In the genomic region with DNA sequence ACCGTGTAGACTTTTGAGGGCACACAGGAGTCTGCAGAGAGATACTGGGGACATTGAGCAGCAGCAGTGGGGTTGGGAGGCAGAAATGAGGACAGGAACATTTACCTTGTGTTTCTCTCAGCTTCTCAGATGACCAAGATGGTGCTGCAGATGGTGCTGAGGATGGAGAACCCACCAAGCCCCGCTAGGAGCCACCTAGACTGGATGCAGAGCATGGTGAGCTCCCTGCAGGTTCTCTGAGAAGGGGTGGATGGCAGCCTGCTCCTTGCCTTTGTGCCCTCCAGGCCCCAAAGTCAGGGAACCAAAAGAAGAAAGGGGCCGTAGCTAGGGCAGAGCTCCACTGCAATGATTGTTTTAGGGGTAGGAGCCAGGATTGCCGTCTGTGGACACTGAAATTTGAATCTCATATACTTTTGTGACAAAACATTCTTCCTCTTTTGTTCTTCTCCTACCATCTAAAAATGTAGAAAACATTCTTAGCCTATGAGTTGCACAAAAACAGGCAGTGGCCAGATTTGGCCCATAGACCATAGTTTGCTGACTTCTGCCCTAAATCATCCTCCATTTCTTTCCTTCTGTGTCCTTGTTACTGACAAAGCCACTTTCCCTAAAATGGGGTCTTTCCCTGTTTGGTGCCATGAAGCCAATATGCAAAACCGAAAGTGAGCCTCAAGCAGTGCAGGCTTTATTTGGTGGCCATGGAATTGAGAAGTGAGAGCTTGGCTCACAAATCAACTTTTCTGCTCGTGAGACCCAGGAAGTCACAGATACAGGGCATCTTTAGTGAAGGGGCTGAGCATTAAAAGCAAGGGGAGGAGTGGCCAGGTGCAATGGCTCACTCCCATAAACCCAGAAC, we compare ENCODE assay signal across 1 cellular context.
A peak's percentile ranks its signal among the peaks of the same experiment; 100 is the strongest.
TF ChIP-seq lines count a peak whose summit lies in the region.

No MANE protein-coding gene starts in this region.

TF ChIP-seq in GM12891, 5 proteins besides CTCF, POLR2A, EP300 and RAD21:
- TF ChIP-seq PAX5 (IDR thresholded peaks at IDR 0.05; ENCODE audit: insufficient read depth, low read length, severe bottlenecking) (no peak), SPI1 (IDR thresholded peaks at IDR 0.05; ENCODE audit: low read depth, low read length) (peak; percentile 54), POLR2AphosphoS5 (IDR thresholded peaks at IDR 0.05; ENCODE audit: low read depth, low read length) (no peak)
TF ChIP-seq in GM12891: peak in this region for 1.
